In genomic region chr2:103365071-103365470, GRCh38 we compare ENCODE assay signal across 19 cellular contexts.
A peak's percentile ranks its signal among the peaks of the same experiment; 100 is the strongest.
DNase-seq lines count a peak whose midpoint lies in the region; ATAC-seq, FAIRE-seq and TF ChIP-seq lines count a peak whose summit lies in the region.
"Had no signal": no experiment of that assay in that cellular context is flagged by ENCODE, and none has a peak within 500 bp of the region (broad histone marks: within the 10 kb centered on the region; RNA-seq: fewer than 3 reads in every experiment).

No MANE protein-coding gene starts in this region.

- TF ChIP-seq RAD21 in K562 (CRISPR knock-in tag; conservative IDR thresholded peaks at IDR 0.05 in 1 of 2, IDR thresholded peaks at IDR 0.05 in 1 of 2), result no peak

- no peak overlapping the region for H3K4me2 ChIP-seq in K562 (ENCODE audit: insufficient read depth, low read length)
- H3K4me2 ChIP-seq: GM23338 had no signal

- H3K9ac ChIP-seq in K562 (ENCODE audit: insufficient read depth in 1 of 2, low read depth in 2 of 2, low read length in 2 of 2), result peak overlapping the region in 1 of 2 experiments; percentile 35; a peak in 1 of 4 replicates

- no peak for TF ChIP-seq EP300 in K562 (IDR thresholded peaks at IDR 0.05; ENCODE audit: low read length)

- no peaks in the 10 kb centered on the region for H3K27me3 ChIP-seq in K562 (ENCODE audit: control insufficient read depth in 2 of 2, insufficient read depth in 2 of 2, low read length in 2 of 2)

- TF ChIP-seq CTCF in D721Med (IDR thresholded peaks at IDR 0.05; ENCODE audit: insufficient read depth, missing control alignments) (no peak), K562 (IDR thresholded peaks at IDR 0.05 in 2 of 3, conservative IDR thresholded peaks at IDR 0.05 in 1 of 3; ENCODE audit: insufficient read depth in 2 of 3, low read depth in 1 of 3, low read length in 3 of 3) (no peak)

- H2AFZ ChIP-seq in K562 (ENCODE audit: low read depth, low read length), result no peak overlapping the region
- H2AFZ ChIP-seq: GM23338 had no signal

- CTCF ChIA-PET in K562 (lab: Yijun Ruan, JAX; ENCODE audit: low intra/inter-chr PET ratio), result no interaction called here

- BruUV-seq in K562 (replicated peaks; lab: Mats Ljungman, UMichigan), result no TSS peak

- H3K27ac ChIP-seq in K562 (ENCODE audit: extremely low read depth, low read depth, low read length), result no peak overlapping the region

- H3K79me2 ChIP-seq in K562 (ENCODE audit: control insufficient read depth, insufficient read depth, low read length), result no peaks in the 10 kb centered on the region; the same call in 2 of the 3 replicates

- no peaks in the 10 kb centered on the region for H4K20me1 ChIP-seq in K562 (replicated peaks; ENCODE audit: control insufficient read depth, insufficient read depth, low read length)

- H3K4me1 ChIP-seq in K562 (replicated peaks in 1 of 2; ENCODE audit: control insufficient read depth in 2 of 2, insufficient read depth in 2 of 2, low read length in 2 of 2), result no peaks in the 10 kb centered on the region

- no peak overlapping the region for H3K4me3 ChIP-seq in K562
- H3K4me3 ChIP-seq: GM23338 had no signal

- intact Hi-C loops in K562 (cut with micrococcal nuclease), result no loop called here

- FAIRE-seq in D721Med (lab: Jason Lieb, UNC) (peak; percentile 29), K562 (lab: Jason Lieb, UNC) (no peak)
- FAIRE-seq: GM12891, GM18507 had no signal

- in situ Hi-C loops in K562 (cut with MboI), result no loop called here

- no peak for ATAC-seq in K562
- ATAC-seq in HG02610 (IDR thresholded peaks at IDR 0.05; ENCODE audit: unreplicated experiment), result no peak
- ATAC-seq: GM23338, HCT116 had no signal

- no peak for TF ChIP-seq POLR2A in K562 (conservative IDR thresholded peaks at IDR 0.05)

- H3K36me3 ChIP-seq in K562 (ENCODE audit: control insufficient read depth, insufficient read depth, low read length), result no peaks in the 10 kb centered on the region

- WGBS in K562 (ENCODE audit: insufficient coverage, low coverage, missing lambda C conversion rate), result 6% methylated on average over 4 of the region's 4 CpGs

- no peaks in the 10 kb centered on the region for H3K9me1 ChIP-seq in K562 (ENCODE audit: control insufficient read depth, insufficient read depth, low read length)

- POLR2A ChIA-PET in K562 (lab: Yijun Ruan, JAX), result no interaction called here

- DNase-seq in NCI-H2171 treated with DMSO at 0.1 percent for 48 hours (lab: John Stamatoyannopoulos, UW), result peak; percentile 11
- no peak for DNase-seq in NCI-H2171 (lab: John Stamatoyannopoulos, UW)
- DNase-seq in D721Med (ENCODE audit: insufficient read length, low spot score), result no peak
- DNase-seq in K562 (ENCODE audit: extremely low read depth in 1 of 4, low spot score in 3 of 4), result no peak
- no peak for DNase-seq in cerebellum (ENCODE audit: low spot score)
- DNase-seq: 8988T; C1 segment of cervical spinal cord; Calu3; CD4-positive, alpha-beta memory T cell; COR-L47; DMS53; DMS79 treated with DMSO at 0.1 percent for 48 hours; GF-D8; H9 had no signal

- no peaks in the 10 kb centered on the region for H3K9me3 ChIP-seq in K562 (replicated peaks; ENCODE audit: control insufficient read depth, insufficient read depth, low read depth, low read length)

TF ChIP-seq in K562, 482 proteins besides CTCF, POLR2A, EP300 and RAD21:
- no peak for TF ChIP-seq ZBTB7A (IDR thresholded peaks at IDR 0.05; ENCODE audit: borderline replicate concordance, control insufficient read depth, low read depth, low read length)
- no peak for TF ChIP-seq PKNOX1 (IDR thresholded peaks at IDR 0.05)
- no peak for TF ChIP-seq WHSC1 (IDR thresholded peaks at IDR 0.05; ENCODE audit: low read length)
- no peak for TF ChIP-seq SAP30 (IDR thresholded peaks at IDR 0.05; ENCODE audit: borderline replicate concordance, insufficient read depth, low read depth, low read length, poor library complexity, severe bottlenecking)
- peak; percentile 69 for TF ChIP-seq MAFG (tag; conservative IDR thresholded peaks at IDR 0.05)
- TF ChIP-seq ZFP36 (IDR thresholded peaks at IDR 0.05; ENCODE audit: low read depth, low read length, partially characterized antibody), result no peak
- TF ChIP-seq HNRNPK (IDR thresholded peaks at IDR 0.05; ENCODE audit: low read depth, low read length, poor library complexity, severe bottlenecking), result no peak
- TF ChIP-seq ZNF253 (CRISPR knock-in tag; conservative IDR thresholded peaks at IDR 0.05), result no peak
- TF ChIP-seq SRSF1 (IDR thresholded peaks at IDR 0.05; ENCODE audit: low read depth, low read length), result no peak
- TF ChIP-seq ZKSCAN8 (CRISPR knock-in tag; IDR thresholded peaks at IDR 0.05), result no peak
- TF ChIP-seq RAD51 (IDR thresholded peaks at IDR 0.05; ENCODE audit: borderline replicate concordance, low read depth), result no peak
- TF ChIP-seq EP400 (IDR thresholded peaks at IDR 0.05), result no peak
- TF ChIP-seq ZNF316 (IDR thresholded peaks at IDR 0.05), result peak; percentile 79
- TF ChIP-seq SRF (CRISPR knock-in tag; IDR thresholded peaks at IDR 0.05), result no peak
- TF ChIP-seq C11orf30 (IDR thresholded peaks at IDR 0.05; ENCODE audit: low read depth), result peak; percentile 47; the same call in 1 of the 2 replicates
- 0 out of 2 replicates have a peak, but pooled peaks have one; percentile 4 for TF ChIP-seq MAFF (IDR thresholded peaks at IDR 0.05; ENCODE audit: low read length)
- TF ChIP-seq JUNB (CRISPR knock-in tag; conservative IDR thresholded peaks at IDR 0.05), result no peak
- TF ChIP-seq TGIF2 (CRISPR knock-in tag; IDR thresholded peaks at IDR 0.05), result no peak
- TF ChIP-seq CTBP1 (IDR thresholded peaks at IDR 0.05; ENCODE audit: borderline replicate concordance), result no peak
- no peak for TF ChIP-seq BRD4 (IDR thresholded peaks at IDR 0.05)
- TF ChIP-seq TEAD4 (IDR thresholded peaks at IDR 0.05; ENCODE audit: low read length), result no peak
- no peak for TF ChIP-seq TEAD4 (CRISPR knock-in tag; IDR thresholded peaks at IDR 0.05; ENCODE audit: borderline replicate concordance)
- TF ChIP-seq HMG20A (CRISPR knock-in tag; conservative IDR thresholded peaks at IDR 0.05), result no peak
- TF ChIP-seq ZNF561 (CRISPR knock-in tag; conservative IDR thresholded peaks at IDR 0.05), result no peak
- peak; percentile 14; the same call in 1 of the 2 replicates for TF ChIP-seq MAFK (IDR thresholded peaks at IDR 0.05; ENCODE audit: low read length)
- TF ChIP-seq ZC3H11A (IDR thresholded peaks at IDR 0.05; ENCODE audit: low read depth, low read length), result no peak
- no peak for TF ChIP-seq LEF1 (IDR thresholded peaks at IDR 0.05)
- TF ChIP-seq MXI1 (IDR thresholded peaks at IDR 0.05; ENCODE audit: low read depth, low read length), result no peak
- TF ChIP-seq ATF4 (CRISPR knock-in tag; IDR thresholded peaks at IDR 0.05), result no peak
- TF ChIP-seq TAF9B (IDR thresholded peaks at IDR 0.05; ENCODE audit: partially characterized antibody), result no peak
- TF ChIP-seq SMC3 (conservative IDR thresholded peaks at IDR 0.05; ENCODE audit: insufficient read depth, low read depth, low read length), result no peak
- TF ChIP-seq ZBTB17 (CRISPR knock-in tag; IDR thresholded peaks at IDR 0.05), result no peak
- TF ChIP-seq POLR2H (tag; IDR thresholded peaks at IDR 0.05; ENCODE audit: low read depth), result no peak
- TF ChIP-seq ZNF79 (CRISPR knock-in tag; IDR thresholded peaks at IDR 0.05; ENCODE audit: low read depth), result no peak
- TF ChIP-seq ZNF133 (CRISPR knock-in tag; IDR thresholded peaks at IDR 0.05), result no peak
- no peak for TF ChIP-seq PURB (CRISPR knock-in tag; IDR thresholded peaks at IDR 0.05; ENCODE audit: low read depth)
- TF ChIP-seq ZNF699 (CRISPR knock-in tag; IDR thresholded peaks at IDR 0.05; ENCODE audit: insufficient replicate concordance), result no peak
- TF ChIP-seq STAT5B (CRISPR knock-in tag; IDR thresholded peaks at IDR 0.05), result no peak
- no peak for TF ChIP-seq ZNF217 (CRISPR knock-in tag; IDR thresholded peaks at IDR 0.05)
- TF ChIP-seq RFX7 (CRISPR knock-in tag; IDR thresholded peaks at IDR 0.05), result no peak
- no peak for TF ChIP-seq ZNF282 (CRISPR knock-in tag; IDR thresholded peaks at IDR 0.05)
- no peak for TF ChIP-seq PTTG1 (tag; IDR thresholded peaks at IDR 0.05; ENCODE audit: low read depth)
- TF ChIP-seq POLR3G (IDR thresholded peaks at IDR 0.05; ENCODE audit: extremely low read depth, insufficient read length, insufficient replicate concordance), result no peak
- no peak for TF ChIP-seq ZNF408 (CRISPR knock-in tag; IDR thresholded peaks at IDR 0.05; ENCODE audit: low read depth)
- no peak for TF ChIP-seq ZFP30 (CRISPR knock-in tag; IDR thresholded peaks at IDR 0.05; ENCODE audit: borderline replicate concordance)
